9 cellular contexts compared by ENCODE assay signal in genomic region chr6:73514746-73515110, GRCh38. TPM values are rescaled to one million over a fixed set of nuclear protein-coding genes. Genes with fewer than 3 reads are reported as not detected.
DNase-seq lines count a peak whose midpoint lies in the region; ATAC-seq and TF ChIP-seq lines count a peak whose summit lies in the region.
"Had no signal": no experiment of that assay in that cellular context is flagged by ENCODE, and none has a peak within 500 bp of the region (broad histone marks: within the 10 kb centered on the region; RNA-seq: fewer than 3 reads in every experiment).

No MANE protein-coding gene starts in this region.

- no peak overlapping the region for H3K4me3 ChIP-seq in NB4 (ENCODE audit: low read depth, low read length)
- no peak overlapping the region for H3K4me3 ChIP-seq in prostate gland
- H3K4me3 ChIP-seq in dorsolateral prefrontal cortex = no peak overlapping the region

- peaks cover 45% of the 10 kb centered on the region for H3K4me1 Mint-ChIP-seq in activated CD4-positive, alpha-beta T cell treated with anti-CD3 and anti-CD28 coated beads, Interleukin-2, amount 10 ng/mL, durations not matched to agents 24 days and 14 days
- peaks cover 46% of the 10 kb centered on the region for H3K4me1 Mint-ChIP-seq in central memory CD8-positive, alpha-beta T cell
- peaks cover 43% of the 10 kb centered on the region for H3K4me1 Mint-ChIP-seq in stimulated activated effector memory CD8-positive, alpha-beta T cell treated with anti-CD3 and anti-CD28 coated beads, Interleukin-12 subunit alpha, Interleukin-12 subunit beta, amount 100 ng/mL, for 72 hours

- TF ChIP-seq POLR2A in NB4 (IDR thresholded peaks at IDR 0.05; ENCODE audit: extremely low read depth, insufficient read length) = no peak
- no peak for TF ChIP-seq POLR2A in prostate gland (IDR thresholded peaks at IDR 0.05)

- H3K27me3 Mint-ChIP-seq in activated CD4-positive, alpha-beta T cell treated with anti-CD3 and anti-CD28 coated beads, Interleukin-2, amount 10 ng/mL, durations not matched to agents 24 days and 14 days = peaks cover under 1% of the 10 kb centered on the region
- no peaks in the 10 kb centered on the region for H3K27me3 Mint-ChIP-seq in central memory CD8-positive, alpha-beta T cell

- no peak for ATAC-seq in central memory CD8-positive, alpha-beta T cell (replicated peaks; ENCODE audit: extremely low read depth, poor library complexity, severe bottlenecking)
- peak; percentile 11 for ATAC-seq in stimulated activated effector memory CD8-positive, alpha-beta T cell treated with anti-CD3 and anti-CD28 coated beads, Interleukin-12 subunit alpha, Interleukin-12 subunit beta, amount 100 ng/mL, for 72 hours
- no peak for ATAC-seq in GM18511 (IDR thresholded peaks at IDR 0.05; ENCODE audit: unreplicated experiment)

- 55% methylated on average over 3 of the region's 3 CpGs for WGBS in prostate gland

- H3K27me3 ChIP-seq in prostate gland (replicated peaks; ENCODE audit: insufficient read depth) (no peaks in the 10 kb centered on the region), dorsolateral prefrontal cortex (no peaks in the 10 kb centered on the region)

- peak overlapping the region; percentile 92 for H3K27ac Mint-ChIP-seq in activated CD4-positive, alpha-beta T cell treated with anti-CD3 and anti-CD28 coated beads, Interleukin-2, amount 10 ng/mL, durations not matched to agents 24 days and 14 days
- peak overlapping the region; percentile 87 for H3K27ac Mint-ChIP-seq in central memory CD8-positive, alpha-beta T cell (ENCODE audit: low read depth)
- peak overlapping the region; percentile 100 for H3K27ac Mint-ChIP-seq in stimulated activated effector memory CD8-positive, alpha-beta T cell treated with anti-CD3 and anti-CD28 coated beads, Interleukin-12 subunit alpha, Interleukin-12 subunit beta, amount 100 ng/mL, for 72 hours

- H3K9me3 ChIP-seq in prostate gland = no peaks in the 10 kb centered on the region

- H3K4me3 Mint-ChIP-seq in activated CD4-positive, alpha-beta T cell treated with anti-CD3 and anti-CD28 coated beads, Interleukin-2, amount 10 ng/mL, durations not matched to agents 24 days and 14 days = peak overlapping the region; percentile 2
- H3K4me3 Mint-ChIP-seq in central memory CD8-positive, alpha-beta T cell = no peak overlapping the region
- peak overlapping the region; percentile 83 for H3K4me3 Mint-ChIP-seq in stimulated activated effector memory CD8-positive, alpha-beta T cell treated with anti-CD3 and anti-CD28 coated beads, Interleukin-12 subunit alpha, Interleukin-12 subunit beta, amount 100 ng/mL, for 72 hours

- H3K36me3 Mint-ChIP-seq in activated CD4-positive, alpha-beta T cell treated with anti-CD3 and anti-CD28 coated beads, Interleukin-2, amount 10 ng/mL, durations not matched to agents 24 days and 14 days (ENCODE audit: low read depth) = peaks cover 58% of the 10 kb centered on the region
- peaks cover 62% of the 10 kb centered on the region for H3K36me3 Mint-ChIP-seq in central memory CD8-positive, alpha-beta T cell (ENCODE audit: insufficient read depth)
- peaks cover 95% of the 10 kb centered on the region for H3K36me3 Mint-ChIP-seq in stimulated activated effector memory CD8-positive, alpha-beta T cell treated with anti-CD3 and anti-CD28 coated beads, Interleukin-12 subunit alpha, Interleukin-12 subunit beta, amount 100 ng/mL, for 72 hours

- peaks cover 3% of the 10 kb centered on the region for H3K9me3 Mint-ChIP-seq in activated CD4-positive, alpha-beta T cell treated with anti-CD3 and anti-CD28 coated beads, Interleukin-2, amount 10 ng/mL, durations not matched to agents 24 days and 14 days
- H3K9me3 Mint-ChIP-seq in central memory CD8-positive, alpha-beta T cell = no peaks in the 10 kb centered on the region
- no peaks in the 10 kb centered on the region for H3K9me3 Mint-ChIP-seq in stimulated activated effector memory CD8-positive, alpha-beta T cell treated with anti-CD3 and anti-CD28 coated beads, Interleukin-12 subunit alpha, Interleukin-12 subunit beta, amount 100 ng/mL, for 72 hours

- no peak for DNase-seq in activated CD4-positive, alpha-beta T cell treated with anti-CD3 and anti-CD28 coated beads, Interleukin-2, amount 10 ng/mL, durations not matched to agents 24 days and 14 days
- no peak for DNase-seq in activated CD4-positive, alpha-beta T cell treated with anti-CD3 and anti-CD28 coated beads, Interleukin-2, amount 50 U/mL, for 1 hour
- peak; percentile 62 for DNase-seq in NB4 (ENCODE audit: low read depth)
- no peak for DNase-seq in central memory CD8-positive, alpha-beta T cell (ENCODE audit: low spot score in 2 of 2)
- DNase-seq in stimulated activated effector memory CD8-positive, alpha-beta T cell treated with anti-CD3 and anti-CD28 coated beads, Interleukin-12 subunit alpha, Interleukin-12 subunit beta, amount 100 ng/mL, for 72 hours (ENCODE audit: low spot score in 2 of 2) = no peak
- DNase-seq in prostate gland (ENCODE audit: low spot score) = no peak
- DNase-seq in dorsolateral prefrontal cortex = no peak
- DNase-seq: NCI-H1092 treated with DMSO at 0.1 percent for 48 hours had no signal

- TF ChIP-seq CTCF in NB4 (IDR thresholded peaks at IDR 0.05; ENCODE audit: low read depth, low read length) = no peak
- no peak for TF ChIP-seq CTCF in prostate gland (IDR thresholded peaks at IDR 0.05)
- no peak for TF ChIP-seq CTCF in dorsolateral prefrontal cortex (IDR thresholded peaks at IDR 0.05 in 54 of 56, conservative IDR thresholded peaks at IDR 0.05 in 2 of 56; ENCODE audit: low read depth in 1 of 56, partially characterized antibody in 56 of 56)

- no peak overlapping the region for H3K27ac ChIP-seq in prostate gland
- peak overlapping the region in 19 of 59 donors; percentile 4 to 85 (median 33) for H3K27ac ChIP-seq in dorsolateral prefrontal cortex

- no peaks in the 10 kb centered on the region for H3K36me3 ChIP-seq in prostate gland

- H3K4me1 ChIP-seq in prostate gland (replicated peaks) = peaks cover 6% of the 10 kb centered on the region

- intact Hi-C loops in activated CD4-positive, alpha-beta T cell treated with anti-CD3 and anti-CD28 coated beads, Interleukin-2, amount 10 ng/mL, durations not matched to agents 24 days and 14 days (cut with micrococcal nuclease) = loop anchor here (1.0 kb wide), 1 partner anchor 96 kb away; no protein-coding TSS in a partner anchor
- intact Hi-C loops in prostate gland (cut with DNase I) = no loop called here
- intact Hi-C loops in dorsolateral prefrontal cortex (cut with DNase I) = loop anchor here (1.0 to 5.0 kb wide), 4 partner anchors 52 to 218 kb away; partner anchors contain the start of gene MTO1 (in 1 of the 2)

RNA-seq across cellular contexts. Expression of gene EEF1A1, which starts 6.1 kb away (rescaled TPM):
- total RNA-seq in activated CD4-positive, alpha-beta T cell treated with anti-CD3 and anti-CD28 coated beads, Interleukin-2, amount 10 ng/mL, durations not matched to agents 24 days and 14 days = 9,514 and 9,634 TPM in 2 replicates
- total RNA-seq in prostate gland (over 10,000 TPM in 1 of 2 donors, 1,000 to 10,000 TPM in 1; 6,474 to 10,301 TPM), dorsolateral prefrontal cortex (1,000 to 10,000 TPM; 1,645 to 3,337 (median 2,206) TPM)

RNA-seq across cellular contexts. Expression of gene MTO1, which starts 53.2 kb away (rescaled TPM):
- total RNA-seq in activated CD4-positive, alpha-beta T cell treated with anti-CD3 and anti-CD28 coated beads, Interleukin-2, amount 10 ng/mL, durations not matched to agents 24 days and 14 days = 35.5 and 35.7 TPM in 2 replicates
- total RNA-seq in prostate gland (10 to 100 TPM; 17.2 to 19.6 TPM), dorsolateral prefrontal cortex (10 to 100 TPM; 25.5 to 56.6 (median 37.6) TPM)
